Comparison of ENCODE assay signal across 1 cellular context in genomic region chr19:19206938-19207337, GRCh38.
TF ChIP-seq lines count a peak whose summit lies in the region.

No MANE protein-coding gene starts in this region.

TF ChIP-seq in HEK293, 187 proteins besides CTCF, POLR2A, EP300 and RAD21:
- TF ChIP-seq, protein P1, sequence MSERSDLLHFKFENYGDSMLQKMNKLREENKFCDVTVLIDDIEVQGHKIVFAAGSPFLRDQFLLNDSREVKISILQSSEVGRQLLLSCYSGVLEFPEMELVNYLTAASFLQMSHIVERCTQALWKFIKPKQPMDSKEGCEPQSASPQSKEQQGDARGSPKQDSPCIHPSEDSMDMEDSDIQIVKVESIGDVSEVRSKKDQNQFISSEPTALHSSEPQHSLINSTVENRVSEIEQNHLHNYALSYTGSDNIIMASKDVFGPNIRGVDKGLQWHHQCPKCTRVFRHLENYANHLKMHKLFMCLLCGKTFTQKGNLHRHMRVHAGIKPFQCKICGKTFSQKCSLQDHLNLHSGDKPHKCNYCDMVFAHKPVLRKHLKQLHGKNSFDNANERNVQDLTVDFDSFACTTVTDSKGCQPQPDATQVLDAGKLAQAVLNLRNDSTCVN (tag by site-specific recombination; optimal IDR thresholded peaks at IDR 0.05) = no peak
- TF ChIP-seq KLF9 (tag by site-specific recombination; IDR thresholded peaks at IDR 0.05; ENCODE audit: low read depth) = peak; percentile 53; the same call in 1 of the 2 replicates
- peak; percentile 83 for TF ChIP-seq EGR2 (tag by site-specific recombination; IDR thresholded peaks at IDR 0.05; ENCODE audit: low read depth)
- TF ChIP-seq ZNF146 (tag by site-specific recombination; IDR thresholded peaks at IDR 0.05) = no peak
- peak; percentile 88 for TF ChIP-seq ZFHX2 (tag by site-specific recombination; conservative IDR thresholded peaks at IDR 0.05)
- TF ChIP-seq ZFP41 (tag by site-specific recombination; IDR thresholded peaks at IDR 0.05; ENCODE audit: borderline replicate concordance) = no peak
- TF ChIP-seq ZNF18 (tag by site-specific recombination; IDR thresholded peaks at IDR 0.05) = peak; percentile 60; the same call in 1 of the 2 replicates
